8 cellular contexts compared by ENCODE assay signal in genomic region chr16:22813946-22814325, GRCh38. TPM values are rescaled to one million over a fixed set of nuclear protein-coding genes. Genes with fewer than 3 reads are reported as not detected.
DNase-seq lines count a peak whose midpoint lies in the region; ATAC-seq and TF ChIP-seq lines count a peak whose summit lies in the region.

Gene HS3ST2, plus strand, starts transcription at chr16:22814162. Its CDS starts 449 bp downstream, at chr16:22814611.

- H3K4me3 ChIP-seq in HEK293 (ENCODE audit: low read depth, low read length) (peak within 1 kb of the TSS; percentile 10), SK-N-SH (ENCODE audit: low read depth in 2 of 2, low read length in 1 of 2) (peak within 1 kb of the TSS; percentile 33 to 43; a peak in 3 of 4 replicates), right atrium auricular region (peak within 1 kb of the TSS; percentile 5 to 47), gastrocnemius medialis (peak within 1 kb of the TSS; percentile 48 to 58 (median 52))
- H3K4me3 ChIP-seq in CD8-positive, alpha-beta T cell (ENCODE audit: low read depth, low read length): no peak within 1 kb of the TSS

- ATAC-seq in gastrocnemius medialis (peak in 1 of 2 donors; percentile 47), GM19023 (IDR thresholded peaks at IDR 0.05; ENCODE audit: unreplicated experiment) (no peak), GM18511 (IDR thresholded peaks at IDR 0.05; ENCODE audit: unreplicated experiment) (no peak), GM18498 (IDR thresholded peaks at IDR 0.05; ENCODE audit: unreplicated experiment) (no peak)
- ATAC-seq in CD8-positive, alpha-beta T cell: no peak

- no peaks in the 10 kb centered on the region for H3K79me2 ChIP-seq in SK-N-SH (ENCODE audit: insufficient read depth)

- no peak within 1 kb of the TSS for H3K27ac Mint-ChIP-seq in CD8-positive, alpha-beta T cell

- intact Hi-C loops in gastrocnemius medialis (cut with DNase I; ENCODE audit: low total_unique reads): no loop called here
- intact Hi-C loops in CD8-positive, alpha-beta T cell (cut with DNase I, micrococcal nuclease): loop anchor here in 1 of 2 experiments (2.0 kb wide), 1 partner anchor 65 kb away; no protein-coding TSS in a partner anchor

- H3K27me3 ChIP-seq in SK-N-SH (ENCODE audit: insufficient read depth) (peaks cover 10% of the 10 kb centered on the region; the same call in 1 of the 2 replicates), right atrium auricular region (peaks cover 7 to 15% of the 10 kb centered on the region in 2 donors), gastrocnemius medialis (peaks cover 3 to 48% (median 31%) of the 10 kb centered on the region in 3 donors)
- no peaks in the 10 kb centered on the region for H3K27me3 ChIP-seq in CD8-positive, alpha-beta T cell (ENCODE audit: insufficient read depth, low read length)

- H3K4me3 Mint-ChIP-seq in CD8-positive, alpha-beta T cell: no peak within 1 kb of the TSS

- no peak for TF ChIP-seq POLR2A in gastrocnemius medialis (IDR thresholded peaks at IDR 0.05)

- POLR2A ChIA-PET in HEK293 (lab: Yijun Ruan, JAX) (no interaction called here), SK-N-SH (lab: Yijun Ruan, JAX) (no interaction called here)
- POLR2A ChIA-PET in CD8-positive, alpha-beta T cell (lab: Charles Lee): no interaction called here

- no peak within 1 kb of the TSS for H3K9ac ChIP-seq in SK-N-SH

- H3K27me3 Mint-ChIP-seq in CD8-positive, alpha-beta T cell (ENCODE audit: low read depth): peaks cover 38% of the 10 kb centered on the region

- in situ Hi-C loops in gastrocnemius medialis (cut with MboI; ENCODE audit: low sequenced_read_pairs in 4 of 4): no loop called here

- H3K9me3 Mint-ChIP-seq in CD8-positive, alpha-beta T cell: no peaks in the 10 kb centered on the region

- 0 out of 2 replicates have a peak within 1 kb of the TSS, but pooled peaks have one; percentile 35 for H2AFZ ChIP-seq in SK-N-SH (ENCODE audit: low read depth)

- no peaks in the 10 kb centered on the region for H4K20me1 ChIP-seq in SK-N-SH (ENCODE audit: insufficient read depth)

- TF ChIP-seq CTCF in HEK293 (tag by site-specific recombination; IDR thresholded peaks at IDR 0.05) (no peak), SK-N-SH (IDR thresholded peaks at IDR 0.05) (peak; percentile 34), right atrium auricular region (IDR thresholded peaks at IDR 0.05) (peak in 1 of 2 donors; percentile 58), gastrocnemius medialis (IDR thresholded peaks at IDR 0.05 in 4 of 5, conservative IDR thresholded peaks at IDR 0.05 in 1 of 5) (peak in 1 of 5 experiments; percentile 32)
- no peak for TF ChIP-seq CTCF in CD8-positive, alpha-beta T cell (IDR thresholded peaks at IDR 0.05)

- no peaks in the 10 kb centered on the region for H3K9me2 ChIP-seq in SK-N-SH

- no peaks in the 10 kb centered on the region for H3F3A ChIP-seq in SK-N-SH (replicated peaks; ENCODE audit: insufficient read depth)

- TF ChIP-seq EP300 in SK-N-SH (IDR thresholded peaks at IDR 0.05; ENCODE audit: borderline replicate concordance in 1 of 2, low read depth in 1 of 2, low read length in 1 of 2): no peak

- CTCF ChIA-PET in HEK293 (lab: Yijun Ruan, JAX) (interaction anchor here (0.5 to 2.1 kb wide), 5 partner anchors 16 to 132 kb away, joined by 3 to 9 read pairs (median 3); no protein-coding TSS in a partner anchor), SK-N-SH (lab: Yijun Ruan, JAX) (interaction anchor here (1.0 to 3.4 kb wide), 23 partner anchors 11 to 268 kb away, joined by 3 to 18 read pairs (median 4); no protein-coding TSS in a partner anchor)
- CTCF ChIA-PET in CD8-positive, alpha-beta T cell (lab: Charles Lee): no interaction called here

- H3K36me3 ChIP-seq in HEK293 (ENCODE audit: control insufficient read depth in 2 of 2, insufficient read depth in 1 of 2, low read length in 2 of 2): no peaks in the 10 kb centered on the region
- no peaks in the 10 kb centered on the region for H3K36me3 ChIP-seq in SK-N-SH (replicated peaks in 1 of 2; ENCODE audit: control insufficient read depth in 1 of 2, insufficient read depth in 2 of 2, low read length in 1 of 2)
- no peaks in the 10 kb centered on the region for H3K36me3 ChIP-seq in right atrium auricular region
- H3K36me3 ChIP-seq in gastrocnemius medialis: no peaks in the 10 kb centered on the region
- no peaks in the 10 kb centered on the region for H3K36me3 ChIP-seq in CD8-positive, alpha-beta T cell (ENCODE audit: insufficient read depth, low read length)

- peak; percentile 58 for TF ChIP-seq RAD21 in SK-N-SH (IDR thresholded peaks at IDR 0.05; ENCODE audit: low read length)

- H3K27ac ChIP-seq in HEK293 (ENCODE audit: extremely low read depth, low read depth, low read length): no peak within 1 kb of the TSS
- H3K27ac ChIP-seq in SK-N-SH (ENCODE audit: low read depth in 2 of 2, low read length in 1 of 2): no peak within 1 kb of the TSS; a peak in 1 of 4 replicates
- H3K27ac ChIP-seq in right atrium auricular region: no peak within 1 kb of the TSS
- no peak within 1 kb of the TSS for H3K27ac ChIP-seq in gastrocnemius medialis
- no peak within 1 kb of the TSS for H3K27ac ChIP-seq in CD8-positive, alpha-beta T cell (ENCODE audit: low read depth, low read length)

- H3K4me2 ChIP-seq in SK-N-SH: peak within 1 kb of the TSS; percentile 65

- H3K4me1 ChIP-seq in HEK293 (ENCODE audit: control insufficient read depth, insufficient read depth, low read length) (peaks cover 3% of the 10 kb centered on the region; the same call in 1 of the 2 replicates), SK-N-SH (ENCODE audit: control insufficient read depth in 1 of 2, insufficient read depth in 2 of 2, low read depth in 1 of 2, low read length in 1 of 2) (peaks cover 0 to 6% of the 10 kb centered on the region in 2 experiments; a peak in 1 of 4 replicates), right atrium auricular region (peaks cover 0 to 22% of the 10 kb centered on the region in 2 donors), gastrocnemius medialis (peaks cover 6% of the 10 kb centered on the region in 2 donors)
- H3K4me1 ChIP-seq in CD8-positive, alpha-beta T cell (ENCODE audit: insufficient read depth, low read length): no peaks in the 10 kb centered on the region

- H3K36me3 Mint-ChIP-seq in CD8-positive, alpha-beta T cell: no peaks in the 10 kb centered on the region

- H3K9me3 ChIP-seq in HEK293 (ENCODE audit: control insufficient read depth, insufficient read depth, low read depth, low read length): no peaks in the 10 kb centered on the region
- H3K9me3 ChIP-seq in SK-N-SH: no peaks in the 10 kb centered on the region
- H3K9me3 ChIP-seq in right atrium auricular region: no peaks in the 10 kb centered on the region
- no peaks in the 10 kb centered on the region for H3K9me3 ChIP-seq in gastrocnemius medialis
- no peaks in the 10 kb centered on the region for H3K9me3 ChIP-seq in CD8-positive, alpha-beta T cell (ENCODE audit: low read length)

- WGBS in SK-N-SH (ENCODE audit: low lambda C conversion rate): no CpG with 5 or more reads among the region's 49 CpGs

- DNase-seq in SK-N-SH (peak; percentile 90), right atrium auricular region (ENCODE audit: low spot score) (no peak), gastrocnemius medialis (no peak)
- no peak for DNase-seq in CD8-positive, alpha-beta T cell

- H3K4me1 Mint-ChIP-seq in CD8-positive, alpha-beta T cell (ENCODE audit: low read depth): no peaks in the 10 kb centered on the region

TF ChIP-seq in HEK293, 187 proteins besides CTCF, POLR2A, EP300 and RAD21 (continues in another document):
- TF ChIP-seq ZNF155 (tag by site-specific recombination; IDR thresholded peaks at IDR 0.05) (no peak), ZNF610 (tag by site-specific recombination; IDR thresholded peaks at IDR 0.05; ENCODE audit: borderline replicate concordance) (no peak), ZNF843 (tag by site-specific recombination; IDR thresholded peaks at IDR 0.05) (no peak), YY1 (tag by site-specific recombination; IDR thresholded peaks at IDR 0.05) (no peak)

TF ChIP-seq in SK-N-SH, 30 proteins besides CTCF, POLR2A, EP300 and RAD21:
- TF ChIP-seq SIN3A (IDR thresholded peaks at IDR 0.05; ENCODE audit: borderline replicate concordance, low read depth, low read length): no peak
- no peak for TF ChIP-seq RFX5 (IDR thresholded peaks at IDR 0.05; ENCODE audit: low read length)
- TF ChIP-seq RXRA (IDR thresholded peaks at IDR 0.05; ENCODE audit: borderline replicate concordance, low read depth): no peak
- peak; percentile 36; the same call in 1 of the 2 replicates for TF ChIP-seq SMC3 (IDR thresholded peaks at IDR 0.05; ENCODE audit: low read depth, low read length)
- TF ChIP-seq MEF2A (IDR thresholded peaks at IDR 0.05; ENCODE audit: borderline replicate concordance, low read depth): no peak
TF ChIP-seq in SK-N-SH: peak in this region for 1.

RNA-seq across cellular contexts. Expression of gene HS3ST2, which starts in this region (rescaled TPM):
- not detected in 2 replicates for polyA plus RNA-seq in SK-N-SH (2012; rRNA removed)
- polyA plus RNA-seq in SK-N-SH (2012; cell fraction: cytosol; rRNA removed): not detected in 2 replicates
- polyA plus RNA-seq in SK-N-SH (2012; cell fraction: nucleus; rRNA removed): not detected in 2 replicates
- 1 to 10 TPM; 1.6 to 2.3 TPM for total RNA-seq in right atrium auricular region
- under 1 TPM in 2 of 4 donors, not detected in 2; 0.13 to 0.20 TPM for total RNA-seq in gastrocnemius medialis
- total RNA-seq in CD8-positive, alpha-beta T cell: not detected

Comparison
In these comparisons a context has a peak if more than half of its experiments do, and no peak if none do; other contexts are left out.
1. Peak in DNase-seq, H3K4me3 ChIP-seq and H3K4me2 ChIP-seq in SK-N-SH; RNA of the gene not detected or under 1 TPM.
2. Of the 4 proteins assayed by ChIP-seq in both HEK293 and SK-N-SH: peak only in HEK293: none; only in SK-N-SH: CTCF; in both: none; in neither: 3.